In genomic region chr13:111161601-111162600, GRCh38 we compare ENCODE assay signal across 13 cellular contexts. TPM values are rescaled to one million over a fixed set of nuclear protein-coding genes. Genes with fewer than 3 reads are reported as not detected.
DNase-seq lines count a peak whose midpoint lies in the region; ATAC-seq lines count a peak whose summit lies in the region.
"Had no signal": no experiment of that assay in that cellular context is flagged by ENCODE, and none has a peak within 500 bp of the region (broad histone marks: within the 10 kb centered on the region; RNA-seq: fewer than 3 reads in every experiment).

No MANE protein-coding gene starts in this region.

- peak overlapping the region; percentile 61 for H3K27ac Mint-ChIP-seq in memory B cell
- no peak overlapping the region for H3K27ac Mint-ChIP-seq in T-helper 2 cell treated with Interferon-gamma antibody and Interleukin-4, amounts not matched to agents 5 μg/mL and 100 μg/mL, for 36 hours
- H3K27ac Mint-ChIP-seq: activated CD8-positive, alpha-beta T cell treated with anti-CD3 and anti-CD28 coated beads, Interleukin-2, amount 10 ng/mL, durations not matched to agents 7 days and 5 days; activated naive CD8-positive, alpha-beta T cell treated with anti-CD3 and anti-CD28 coated beads, Interleukin-2, amount 10 ng/mL, durations not matched to agents 7 days and 5 days had no signal

- H3K4me3 Mint-ChIP-seq in memory B cell: peak overlapping the region; percentile 50
- no peak overlapping the region for H3K4me3 Mint-ChIP-seq in T-helper 2 cell treated with Interferon-gamma antibody and Interleukin-4, amounts not matched to agents 5 μg/mL and 100 μg/mL, for 36 hours
- H3K4me3 Mint-ChIP-seq: activated CD8-positive, alpha-beta T cell treated with anti-CD3 and anti-CD28 coated beads, Interleukin-2, amount 10 ng/mL, durations not matched to agents 7 days and 5 days; activated naive CD8-positive, alpha-beta T cell treated with anti-CD3 and anti-CD28 coated beads, Interleukin-2, amount 10 ng/mL, durations not matched to agents 7 days and 5 days had no signal

- no peak for DNase-seq in memory B cell (ENCODE audit: low spot score in 2 of 2)
- DNase-seq in left cardiac atrium: no peak
- no peak for DNase-seq in T-helper 2 cell treated with Interferon-gamma antibody and Interleukin-4, amounts not matched to agents 5 μg/mL and 100 μg/mL, for 36 hours (ENCODE audit: low spot score)
- DNase-seq: activated CD8-positive, alpha-beta T cell treated with anti-CD3 and anti-CD28 coated beads, Interleukin-2, amount 10 ng/mL, durations not matched to agents 7 days and 5 days; activated naive CD8-positive, alpha-beta T cell treated with anti-CD3 and anti-CD28 coated beads, Interleukin-2, amount 10 ng/mL, durations not matched to agents 7 days and 5 days; foreskin fibroblast; NCI-H524 treated with DMSO at 0.1 percent for 48 hours had no signal

- intact Hi-C loops in left cardiac atrium (cut with DNase I): no loop called here

- ATAC-seq in GM18868 (IDR thresholded peaks at IDR 0.05; ENCODE audit: unreplicated experiment) (peak; percentile 24), GM21723 (IDR thresholded peaks at IDR 0.05; ENCODE audit: unreplicated experiment) (peak; percentile 52), HG03432 (IDR thresholded peaks at IDR 0.05; ENCODE audit: unreplicated experiment) (peak; percentile 48), memory B cell (ENCODE audit: low read depth) (peak; percentile 17), left cardiac atrium (no peak), HG02938 (IDR thresholded peaks at IDR 0.05; ENCODE audit: unreplicated experiment) (no peak), HG03521 (IDR thresholded peaks at IDR 0.05; ENCODE audit: unreplicated experiment) (no peak)
- ATAC-seq: activated CD8-positive, alpha-beta T cell treated with anti-CD3 and anti-CD28 coated beads, Interleukin-2, amount 10 ng/mL, durations not matched to agents 7 days and 5 days; left lobe of liver had no signal

- no peaks in the 10 kb centered on the region for H3K27me3 Mint-ChIP-seq in memory B cell
- H3K27me3 Mint-ChIP-seq in T-helper 2 cell treated with Interferon-gamma antibody and Interleukin-4, amounts not matched to agents 5 μg/mL and 100 μg/mL, for 36 hours (ENCODE audit: low read depth): no peaks in the 10 kb centered on the region
- H3K27me3 Mint-ChIP-seq: activated naive CD8-positive, alpha-beta T cell treated with anti-CD3 and anti-CD28 coated beads, Interleukin-2, amount 10 ng/mL, durations not matched to agents 7 days and 5 days had no signal

- peaks cover 25% of the 10 kb centered on the region for H3K36me3 Mint-ChIP-seq in memory B cell
- peaks cover 65% of the 10 kb centered on the region for H3K36me3 Mint-ChIP-seq in T-helper 2 cell treated with Interferon-gamma antibody and Interleukin-4, amounts not matched to agents 5 μg/mL and 100 μg/mL, for 36 hours (ENCODE audit: low read depth)

- H3K9me3 Mint-ChIP-seq in memory B cell: no peaks in the 10 kb centered on the region
- peaks cover 9% of the 10 kb centered on the region for H3K9me3 Mint-ChIP-seq in T-helper 2 cell treated with Interferon-gamma antibody and Interleukin-4, amounts not matched to agents 5 μg/mL and 100 μg/mL, for 36 hours

- peaks cover 51% of the 10 kb centered on the region for H3K4me1 Mint-ChIP-seq in memory B cell
- peaks cover 37% of the 10 kb centered on the region for H3K4me1 Mint-ChIP-seq in T-helper 2 cell treated with Interferon-gamma antibody and Interleukin-4, amounts not matched to agents 5 μg/mL and 100 μg/mL, for 36 hours (ENCODE audit: low read depth)

RNA-seq across cellular contexts. Expression of gene ARHGEF7, which starts 46.8 kb away (rescaled TPM):
- total RNA-seq in left cardiac atrium: 10 to 100 TPM; 34.8 to 45.5 TPM

Comparison
In these comparisons a context has a peak if more than half of its experiments do, and no peak if none do; other contexts are left out.
1. ATAC-seq: peak in GM18868 (single experiment), GM21723 (single experiment), HG03432 (single experiment) and memory B cell (single experiment); none in left cardiac atrium (0 of 2), HG02938 (single experiment) and HG03521 (single experiment).